8 cellular contexts compared by ENCODE assay signal in genomic region chr1:193104906-193105820, GRCh38. TPM values are rescaled to one million over a fixed set of nuclear protein-coding genes. Genes with fewer than 3 reads are reported as not detected.
DNase-seq lines count a peak whose midpoint lies in the region; ATAC-seq and TF ChIP-seq lines count a peak whose summit lies in the region.

TSS of gene GLRX2 (minus strand) at chr1:193105414. CDS start at chr1:193105382, 32 bp downstream.

- no peaks in the 10 kb centered on the region for H3K9me3 ChIP-seq in hepatocyte (ENCODE audit: low read depth)

- H3K4me3 ChIP-seq in astrocyte of the cerebellum (ENCODE audit: low read depth, low read length) (peak within 1 kb of the TSS; percentile 72), hepatocyte (peak within 1 kb of the TSS; percentile 74)

- WGBS in hepatocyte (ENCODE audit: low lambda C conversion rate, missing lambda C conversion rate) = 1% methylated on average over 46 of the region's 73 CpGs

- DNase-seq in NCI-H1436 (lab: John Stamatoyannopoulos, UW) (peak; percentile 25), NCI-H1436 treated with DMSO at 0.1 percent for 48 hours (lab: John Stamatoyannopoulos, UW) (no peak), NCI-H1694 treated with DMSO at 0.1 percent for 48 hours (lab: John Stamatoyannopoulos, UW) (peak; percentile 48), T-helper 22 cell (ENCODE audit: low read depth) (peak; percentile 32), astrocyte of the cerebellum (ENCODE audit: low read depth) (peak; percentile 45), hepatocyte (ENCODE audit: low spot score) (peak; percentile 91), retina (peak; percentile 91)

- H3K4me2 ChIP-seq in hepatocyte = peak within 1 kb of the TSS; percentile 89

- H3K36me3 ChIP-seq in hepatocyte (replicated peaks; ENCODE audit: insufficient read depth, low read depth) = no peaks in the 10 kb centered on the region

- in situ Hi-C loops in astrocyte of the cerebellum (cut with HindIII; ENCODE audit: low sequenced_read_pairs) = no loop called here

- no peak for TF ChIP-seq CTCF in astrocyte of the cerebellum (IDR thresholded peaks at IDR 0.05; ENCODE audit: low read depth, low read length, missing control alignments)
- TF ChIP-seq CTCF in hepatocyte (IDR thresholded peaks at IDR 0.05; ENCODE audit: poor library complexity) = no peak

- H2AFZ ChIP-seq in hepatocyte = peak within 1 kb of the TSS; percentile 96

- no peaks in the 10 kb centered on the region for H4K20me1 ChIP-seq in hepatocyte (ENCODE audit: insufficient read depth, poor library complexity, severe bottlenecking)

- H3K27ac ChIP-seq in hepatocyte = peak within 1 kb of the TSS; percentile 95

- peaks cover 12% of the 10 kb centered on the region for H3K4me1 ChIP-seq in hepatocyte (ENCODE audit: insufficient read depth)

- ATAC-seq in HG02884 (IDR thresholded peaks at IDR 0.05; ENCODE audit: unreplicated experiment) = peak; percentile 85

- H3K79me2 ChIP-seq in hepatocyte = peaks cover 40% of the 10 kb centered on the region

- H3K27me3 ChIP-seq in hepatocyte = no peaks in the 10 kb centered on the region

- H3K9me2 ChIP-seq in hepatocyte (replicated peaks; ENCODE audit: insufficient read depth) = no peaks in the 10 kb centered on the region

RNA-seq across cellular contexts. Expression of gene GLRX2, which starts in this region (rescaled TPM):
- 7.8 and 20.4 TPM in 2 replicates for total RNA-seq in hepatocyte
- polyA plus RNA-seq in hepatocyte = 41.0 and 44.5 TPM in 2 replicates
